In genomic region chrX:39874202-39874816, GRCh38 we compare ENCODE assay signal across 9 cellular contexts.
DNase-seq lines count a peak whose midpoint lies in the region; ATAC-seq, FAIRE-seq and TF ChIP-seq lines count a peak whose summit lies in the region.
"Had no signal": no experiment of that assay in that cellular context is flagged by ENCODE, and none has a peak within 500 bp of the region (broad histone marks: within the 10 kb centered on the region; RNA-seq: fewer than 3 reads in every experiment).

No MANE protein-coding gene starts in this region.

- DNase-seq in bronchial epithelial cell (ENCODE audit: low read depth) (peak; percentile 79), NCI-H1694 treated with DMSO at 0.1 percent for 48 hours (lab: John Stamatoyannopoulos, UW) (no peak), cerebellum (ENCODE audit: low spot score) (no peak), GOT3 (lab: John Stamatoyannopoulos, UW) (no peak), COLO829 (ENCODE audit: low spot score) (no peak)
- DNase-seq: natural killer cell had no signal

- ATAC-seq in GM18505 (IDR thresholded peaks at IDR 0.05; ENCODE audit: unreplicated experiment): peak; percentile 95
- ATAC-seq in GM21576 (IDR thresholded peaks at IDR 0.05; ENCODE audit: unreplicated experiment): peak; percentile 91
- ATAC-seq in HG03575 (IDR thresholded peaks at IDR 0.05; ENCODE audit: extremely low read depth, insufficient number of reproducible peaks, low FRiP score, unreplicated experiment): peak; percentile 84

- no peak overlapping the region for H3K4me3 ChIP-seq in bronchial epithelial cell (ENCODE audit: low read depth, low read length)

- FAIRE-seq in bronchial epithelial cell (lab: Jason Lieb, UNC): no peak

- H3K36me3 ChIP-seq in bronchial epithelial cell (ENCODE audit: control insufficient read depth, insufficient read depth, low read length): no peaks in the 10 kb centered on the region

- no peak for TF ChIP-seq POLR2A in GM18505 (IDR thresholded peaks at IDR 0.05; ENCODE audit: borderline replicate concordance, extremely low read depth, insufficient read depth, insufficient read length)

- TF ChIP-seq CTCF in bronchial epithelial cell (IDR thresholded peaks at IDR 0.05; ENCODE audit: insufficient read depth, low read length, severe bottlenecking): no peak

- H3K27me3 ChIP-seq in bronchial epithelial cell (ENCODE audit: control insufficient read depth, insufficient read depth, low read length): no peaks in the 10 kb centered on the region
